Comparison of ENCODE assay signal across 1 cellular context in the genomic region with DNA sequence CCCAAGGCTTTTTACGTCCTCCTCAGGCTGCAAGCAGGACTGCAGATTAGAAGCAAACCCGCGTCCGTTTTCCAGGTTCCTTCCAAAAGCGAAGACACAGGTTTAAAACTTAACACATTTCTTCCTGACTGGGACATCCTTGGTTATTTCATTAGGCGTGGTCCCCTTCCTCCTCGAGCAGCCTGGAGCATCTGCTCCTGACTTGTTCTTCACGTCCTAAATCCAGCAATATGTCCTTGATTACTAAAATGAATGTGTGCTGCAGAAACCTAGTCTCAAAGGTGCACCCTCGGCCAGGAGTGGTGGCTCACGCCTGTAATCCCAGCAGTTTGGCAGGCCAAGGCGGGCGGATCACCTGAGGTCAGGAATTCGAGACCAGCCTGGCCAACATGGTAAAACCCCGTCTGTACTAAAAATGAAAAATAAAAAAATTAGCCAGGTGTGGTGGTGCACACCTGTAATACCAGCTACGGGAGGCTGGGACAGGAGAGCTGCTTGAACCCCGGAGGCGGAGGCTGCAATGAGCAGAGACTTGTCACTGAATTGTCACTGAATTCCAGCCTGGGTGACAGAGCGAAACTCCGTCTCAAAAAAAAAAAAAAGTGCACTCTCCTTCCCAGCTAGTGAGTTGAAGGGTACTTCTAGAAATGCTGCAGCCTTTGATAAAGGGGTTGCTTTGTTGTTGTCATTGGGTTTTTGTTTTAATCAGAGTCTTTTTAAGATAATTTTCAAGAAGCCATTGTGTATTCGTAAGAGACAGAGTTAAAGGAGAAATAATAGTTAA.
TF ChIP-seq lines count a peak whose summit lies in the region.

No MANE protein-coding gene starts in this region.

TF ChIP-seq in A549, 52 proteins besides CTCF, POLR2A, EP300 and RAD21 (continued from another document):
- TF ChIP-seq, protein P1, sequence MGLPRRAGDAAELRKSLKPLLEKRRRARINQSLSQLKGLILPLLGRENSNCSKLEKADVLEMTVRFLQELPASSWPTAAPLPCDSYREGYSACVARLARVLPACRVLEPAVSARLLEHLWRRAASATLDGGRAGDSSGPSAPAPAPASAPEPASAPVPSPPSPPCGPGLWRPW (IDR thresholded peaks at IDR 0.05) = no peak
- TF ChIP-seq, protein P2, sequence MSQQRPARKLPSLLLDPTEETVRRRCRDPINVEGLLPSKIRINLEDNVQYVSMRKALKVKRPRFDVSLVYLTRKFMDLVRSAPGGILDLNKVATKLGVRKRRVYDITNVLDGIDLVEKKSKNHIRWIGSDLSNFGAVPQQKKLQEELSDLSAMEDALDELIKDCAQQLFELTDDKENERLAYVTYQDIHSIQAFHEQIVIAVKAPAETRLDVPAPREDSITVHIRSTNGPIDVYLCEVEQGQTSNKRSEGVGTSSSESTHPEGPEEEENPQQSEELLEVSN (IDR thresholded peaks at IDR 0.05; ENCODE audit: borderline replicate concordance, low read depth) = no peak
- TF ChIP-seq CEBPB (IDR thresholded peaks at IDR 0.05) = no peak
- TF ChIP-seq NFE2L2 (conservative IDR thresholded peaks at IDR 0.05; ENCODE audit: low read length) = no peak
- TF ChIP-seq, protein P3, sequence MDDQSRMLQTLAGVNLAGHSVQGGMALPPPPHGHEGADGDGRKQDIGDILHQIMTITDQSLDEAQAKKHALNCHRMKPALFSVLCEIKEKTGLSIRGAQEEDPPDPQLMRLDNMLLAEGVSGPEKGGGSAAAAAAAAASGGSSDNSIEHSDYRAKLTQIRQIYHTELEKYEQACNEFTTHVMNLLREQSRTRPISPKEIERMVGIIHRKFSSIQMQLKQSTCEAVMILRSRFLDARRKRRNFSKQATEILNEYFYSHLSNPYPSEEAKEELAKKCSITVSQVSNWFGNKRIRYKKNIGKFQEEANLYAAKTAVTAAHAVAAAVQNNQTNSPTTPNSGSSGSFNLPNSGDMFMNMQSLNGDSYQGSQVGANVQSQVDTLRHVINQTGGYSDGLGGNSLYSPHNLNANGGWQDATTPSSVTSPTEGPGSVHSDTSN (IDR thresholded peaks at IDR 0.05) = no peak
